22 cellular contexts compared by ENCODE assay signal in genomic region chr9:84277646-84278045, GRCh38.
DNase-seq lines count a peak whose midpoint lies in the region; ATAC-seq and TF ChIP-seq lines count a peak whose summit lies in the region.
"Had no signal": no experiment of that assay in that cellular context is flagged by ENCODE, and none has a peak within 500 bp of the region (broad histone marks: within the 10 kb centered on the region; RNA-seq: fewer than 3 reads in every experiment).

No MANE protein-coding gene starts in this region.

- intact Hi-C loops in IMR-90 (cut with micrococcal nuclease): no loop called here
- intact Hi-C loops in upper lobe of right lung (cut with DNase I): no loop called here
- intact Hi-C loops in posterior vena cava (cut with DNase I): no loop called here

- 100% methylated on average over 1 of the region's 3 CpGs; no CpG with 5 or more reads in 1 of the 2 experiments for WGBS in IMR-90 (ENCODE audit: extremely low coverage in 2 of 2, insufficient read length in 1 of 2), 2 experiments
- WGBS in hepatocyte (ENCODE audit: low lambda C conversion rate, missing lambda C conversion rate): 68% methylated on average over 3 of the region's 3 CpGs
- WGBS in SK-N-SH (ENCODE audit: low lambda C conversion rate): 76% methylated on average over 3 of the region's 3 CpGs

- H2AFZ ChIP-seq in IMR-90 (replicated peaks; ENCODE audit: low read length, poor library complexity) (no peak overlapping the region), hepatocyte (no peak overlapping the region), SK-N-SH (ENCODE audit: low read depth) (no peak overlapping the region)

- no peak overlapping the region for H2BK20ac ChIP-seq in IMR-90 (ENCODE audit: low read depth, low read length)

- H3K79me1 ChIP-seq in IMR-90 (ENCODE audit: low read depth in 1 of 2, low read length in 2 of 2): no peaks in the 10 kb centered on the region

- TF ChIP-seq RAD21 in IMR-90 (IDR thresholded peaks at IDR 0.05; ENCODE audit: low read length): no peak
- TF ChIP-seq RAD21 in SK-N-SH (IDR thresholded peaks at IDR 0.05; ENCODE audit: low read length): no peak

- H2BK15ac ChIP-seq in IMR-90 (ENCODE audit: low read depth, low read length): no peak overlapping the region

- CTCF ChIA-PET in IMR-90 (lab: Yijun Ruan, JAX): no interaction called here
- CTCF ChIA-PET in SK-N-SH (lab: Yijun Ruan, JAX): interaction anchor here (2.0 to 2.9 kb wide), 2 partner anchors 17 to 340 kb away, joined by 7 to 15 read pairs; no protein-coding TSS in a partner anchor

- H3F3A ChIP-seq in SK-N-SH (replicated peaks; ENCODE audit: insufficient read depth): no peaks in the 10 kb centered on the region

- no peak overlapping the region for H2AK5ac ChIP-seq in IMR-90 (ENCODE audit: low read depth, low read length)

- no peak overlapping the region for H4K5ac ChIP-seq in IMR-90 (ENCODE audit: low read depth, low read length)

- in situ Hi-C loops in IMR-90 (cut with MboI; ENCODE audit: low sequenced_read_pairs): no loop called here

- no peaks in the 10 kb centered on the region for H3K27me3 ChIP-seq in IMR-90 (ENCODE audit: control insufficient read depth, insufficient read depth, low read length)
- peaks cover 1% of the 10 kb centered on the region for H3K27me3 ChIP-seq in hepatocyte
- peaks cover 4% of the 10 kb centered on the region for H3K27me3 ChIP-seq in upper lobe of right lung
- H3K27me3 ChIP-seq in SK-N-SH (ENCODE audit: insufficient read depth): no peaks in the 10 kb centered on the region
- H3K27me3 ChIP-seq: cardiac muscle cell had no signal

- BruUV-seq in IMR-90 (replicated peaks; lab: Mats Ljungman, UMichigan): no TSS peak

- TF ChIP-seq CTCF in IMR-90 (conservative IDR thresholded peaks at IDR 0.05; ENCODE audit: low read depth, low read length) (no peak), hepatocyte (IDR thresholded peaks at IDR 0.05; ENCODE audit: poor library complexity) (no peak), upper lobe of right lung (IDR thresholded peaks at IDR 0.05) (no peak), SK-N-SH (IDR thresholded peaks at IDR 0.05) (no peak)

- no peak for TF ChIP-seq EP300 in SK-N-SH (IDR thresholded peaks at IDR 0.05; ENCODE audit: borderline replicate concordance in 1 of 2, low read depth in 1 of 2, low read length in 1 of 2)

- H2AK9ac ChIP-seq in IMR-90 (replicated peaks; ENCODE audit: low read depth, low read length, poor library complexity): no peak overlapping the region

- no peaks in the 10 kb centered on the region for H3K79me2 ChIP-seq in hepatocyte
- H3K79me2 ChIP-seq in SK-N-SH (ENCODE audit: insufficient read depth): no peaks in the 10 kb centered on the region

- H3K18ac ChIP-seq in IMR-90 (ENCODE audit: low read depth, low read length): no peak overlapping the region; the same call in 1 of the 2 replicates

- peaks cover 2% of the 10 kb centered on the region; the same call in 1 of the 2 replicates for H3K9me1 ChIP-seq in IMR-90 (ENCODE audit: insufficient read depth, low read length)

- H3K27ac ChIP-seq in IMR-90 (ENCODE audit: insufficient read depth, low read length) (no peak overlapping the region), hepatocyte (no peak overlapping the region), upper lobe of right lung (no peak overlapping the region), SK-N-SH (ENCODE audit: low read depth in 2 of 2, low read length in 1 of 2) (0 out of 4 replicates have a peak overlapping the region, but pooled peaks of 1 of the 2 experiments have one; percentile 19)
- H3K27ac ChIP-seq: cardiac muscle cell, prostate gland had no signal

- H4K20me1 ChIP-seq in IMR-90 (ENCODE audit: insufficient read depth, low read length) (no peaks in the 10 kb centered on the region), hepatocyte (ENCODE audit: insufficient read depth, poor library complexity, severe bottlenecking) (no peaks in the 10 kb centered on the region), SK-N-SH (ENCODE audit: insufficient read depth) (no peaks in the 10 kb centered on the region)

- H3K14ac ChIP-seq in IMR-90 (replicated peaks; ENCODE audit: low read depth, low read length): no peak overlapping the region

- no peak overlapping the region for H3K4ac ChIP-seq in IMR-90 (ENCODE audit: low read depth, low read length)

- no peak for TF ChIP-seq POLR2A in IMR-90 (IDR thresholded peaks at IDR 0.05; ENCODE audit: low read depth, low read length)

- H3K4me3 ChIP-seq in IMR-90 (ENCODE audit: insufficient read depth, low read depth, low read length) (no peak overlapping the region), hepatocyte (no peak overlapping the region), upper lobe of right lung (no peak overlapping the region), SK-N-SH (ENCODE audit: low read depth in 2 of 2, low read length in 1 of 2) (no peak overlapping the region)
- H3K4me3 ChIP-seq: cardiac muscle cell, prostate gland had no signal

- DNase-seq in IMR-90 (peak; percentile 44), amniotic epithelial cell (ENCODE audit: low read depth) (peak; percentile 7), hepatocyte (ENCODE audit: low spot score) (peak; percentile 44), upper lobe of right lung (no peak), SK-N-SH (no peak), posterior vena cava (ENCODE audit: low spot score) (no peak)
- DNase-seq in activated CD4-positive, CD25-positive, alpha-beta regulatory T cell (lab: John Stamatoyannopoulos, UW): no peak
- DNase-seq: activated CD4-positive, CD25-positive, alpha-beta regulatory T cell treated with anti-CD3 and anti-CD28 coated beads, Interleukin-2, amount 50 U/mL, for 72 hours; activated effector memory CD4-positive, alpha-beta T cell treated with anti-CD3 and anti-CD28 coated beads, Interleukin-2, amount 50 U/mL, for 16 hours; CD4-positive, alpha-beta T cell; cortex of kidney; DMS 273 treated with DMSO at 0.1 percent for 48 hours; endodermal cell; GF-D8; KG1; kidney; NCI-H187; stimulated activated CD8-positive, alpha-beta memory T cell treated with anti-CD3 and anti-CD28 coated beads, Interleukin-4, amount 100 ng/mL, for 48 hours; T1000 had no signal

- H2BK5ac ChIP-seq in IMR-90 (ENCODE audit: low read depth, low read length, poor library complexity, severe bottlenecking): no peak overlapping the region

- no peak overlapping the region for H3K56ac ChIP-seq in IMR-90 (ENCODE audit: extremely low read depth, insufficient read depth, low read length)

- H3K9ac ChIP-seq in IMR-90 (ENCODE audit: low read depth, low read length) (no peak overlapping the region), SK-N-SH (no peak overlapping the region)

- H4K91ac ChIP-seq in IMR-90 (ENCODE audit: insufficient read depth, low read depth, low read length): no peak overlapping the region

- H4K8ac ChIP-seq in IMR-90 (ENCODE audit: low read depth in 2 of 2, low read length in 2 of 2): no peak overlapping the region

- H3K9me2 ChIP-seq in hepatocyte (replicated peaks; ENCODE audit: insufficient read depth) (no peaks in the 10 kb centered on the region), SK-N-SH (no peaks in the 10 kb centered on the region)

- no peak overlapping the region for H3K23ac ChIP-seq in IMR-90 (ENCODE audit: low read depth, low read length)

- H3K4me2 ChIP-seq in IMR-90 (ENCODE audit: low read depth, low read length): no peak overlapping the region
- H3K4me2 ChIP-seq in hepatocyte: no peak overlapping the region
- H3K4me2 ChIP-seq in SK-N-SH: no peak overlapping the region

- no peak for ATAC-seq in IMR-90 (ENCODE audit: low read depth)
- peak; percentile 46 for ATAC-seq in upper lobe of right lung
- ATAC-seq in HG03280 (IDR thresholded peaks at IDR 0.05; ENCODE audit: unreplicated experiment): no peak

- H3K9me3 ChIP-seq in IMR-90 (ENCODE audit: control insufficient read depth, insufficient read depth, low read length) (no peaks in the 10 kb centered on the region), hepatocyte (ENCODE audit: low read depth) (no peaks in the 10 kb centered on the region), upper lobe of right lung (no peaks in the 10 kb centered on the region), SK-N-SH (no peaks in the 10 kb centered on the region)
- H3K9me3 ChIP-seq: prostate gland had no signal

- H3K4me1 ChIP-seq in IMR-90 (ENCODE audit: control insufficient read depth, insufficient read depth, low read length) (peaks cover 2% of the 10 kb centered on the region; the same call in 1 of the 2 replicates), hepatocyte (ENCODE audit: insufficient read depth) (no peaks in the 10 kb centered on the region), upper lobe of right lung (no peaks in the 10 kb centered on the region), SK-N-SH (ENCODE audit: control insufficient read depth in 1 of 2, insufficient read depth in 2 of 2, low read depth in 1 of 2, low read length in 1 of 2) (0 out of 4 replicates have a peak, but pooled peaks cover 0 to 7% of the 10 kb centered on the region in 2 experiments)
- H3K4me1 ChIP-seq: prostate gland had no signal

- H3K36me3 ChIP-seq in IMR-90 (ENCODE audit: control insufficient read depth, insufficient read depth, low read length) (no peaks in the 10 kb centered on the region), hepatocyte (replicated peaks; ENCODE audit: insufficient read depth, low read depth) (no peaks in the 10 kb centered on the region), upper lobe of right lung (no peaks in the 10 kb centered on the region), SK-N-SH (replicated peaks in 1 of 2; ENCODE audit: control insufficient read depth in 1 of 2, insufficient read depth in 2 of 2, low read length in 1 of 2) (no peaks in the 10 kb centered on the region)
- H3K36me3 ChIP-seq: cardiac muscle cell, prostate gland had no signal

- dilution Hi-C loops in IMR-90 (cut with HindIII; ENCODE audit: low sequenced_read_pairs, unreplicated experiment): no loop called here

- no peak overlapping the region for H2BK120ac ChIP-seq in IMR-90 (ENCODE audit: low read depth, low read length)

- POLR2A ChIA-PET in IMR-90 (lab: Charles Lee; ENCODE audit: unreplicated experiment) (interaction anchor here (0.6 kb wide), 1 partner anchor 22 kb away, joined by 3 read pairs; no protein-coding TSS in a partner anchor), SK-N-SH (lab: Yijun Ruan, JAX) (no interaction called here)

TF ChIP-seq in IMR-90, 13 proteins besides CTCF, POLR2A, EP300 and RAD21 (continues in another document):
- TF ChIP-seq RCOR1 (IDR thresholded peaks at IDR 0.05; ENCODE audit: insufficient replicate concordance, low read length): no peak

TF ChIP-seq in SK-N-SH, 30 proteins besides CTCF, POLR2A, EP300 and RAD21:
- no peak for TF ChIP-seq SIN3A (IDR thresholded peaks at IDR 0.05; ENCODE audit: borderline replicate concordance, low read depth, low read length)

Comparison
In these comparisons a context has a peak if more than half of its experiments do, and no peak if none do; other contexts are left out.
1. DNase-seq: peak in IMR-90 (single experiment), amniotic epithelial cell (single experiment) and hepatocyte (single experiment); none in upper lobe of right lung (single experiment), SK-N-SH (single experiment), activated CD4-positive, CD25-positive, alpha-beta regulatory T cell (0 of 4) and posterior vena cava (single experiment).